8 cellular contexts compared by ENCODE assay signal in genomic region chr16:67561824-67562525, GRCh38. TPM values are rescaled to one million over a fixed set of nuclear protein-coding genes. Genes with fewer than 3 reads are reported as not detected.
DNase-seq lines count a peak whose midpoint lies in the region; TF ChIP-seq lines count a peak whose summit lies in the region.

No MANE protein-coding gene starts in this region.

- in situ Hi-C loops in G401 (cut with HindIII; ENCODE audit: low sequenced_read_pairs), result no loop called here

- H3K4me1 ChIP-seq in neural progenitor cell, result peaks cover 13% of the 10 kb centered on the region
- H3K4me1 ChIP-seq in stomach, result peaks cover 18 to 43% (median 36%) of the 10 kb centered on the region in 4 donors

- no peak for TF ChIP-seq EP300 in stomach (IDR thresholded peaks at IDR 0.05)

- peak overlapping the region; percentile 91 for H3K4me3 Mint-ChIP-seq in neural progenitor cell

- H3K4me1 Mint-ChIP-seq in neural progenitor cell, result peaks cover 20% of the 10 kb centered on the region

- TF ChIP-seq CTCF in foreskin fibroblast (IDR thresholded peaks at IDR 0.05; ENCODE audit: low read depth, low read length), result no peak
- TF ChIP-seq CTCF in neural progenitor cell (IDR thresholded peaks at IDR 0.05), result no peak
- TF ChIP-seq CTCF in stomach (IDR thresholded peaks at IDR 0.05), result no peak

- H3K9me3 ChIP-seq in neural progenitor cell (ENCODE audit: low read depth) (no peaks in the 10 kb centered on the region), stomach (no peaks in the 10 kb centered on the region)

- H4K20me1 ChIP-seq in neural progenitor cell (ENCODE audit: low read depth), result peaks cover 35% of the 10 kb centered on the region

- H3K27me3 ChIP-seq in H7 (ENCODE audit: control insufficient read depth, insufficient read depth, low read length) (no peaks in the 10 kb centered on the region), neural progenitor cell (no peaks in the 10 kb centered on the region), stomach (no peaks in the 10 kb centered on the region)

- intact Hi-C loops in stomach (cut with DNase I; ENCODE audit: low total_unique reads), result no loop called here

- H3F3A ChIP-seq in neural progenitor cell (ENCODE audit: low read depth), result peaks cover 30% of the 10 kb centered on the region

- H3K9me3 Mint-ChIP-seq in neural progenitor cell, result no peaks in the 10 kb centered on the region

- H3K9ac ChIP-seq in neural progenitor cell, result peak overlapping the region; percentile 94

- peak overlapping the region; percentile 74 for H2AFZ ChIP-seq in neural progenitor cell (replicated peaks)

- H3K27me3 Mint-ChIP-seq in neural progenitor cell (ENCODE audit: insufficient read depth, low read depth), result peaks cover 2% of the 10 kb centered on the region

- H3K36me3 Mint-ChIP-seq in neural progenitor cell, result peaks cover 4% of the 10 kb centered on the region

- peak overlapping the region; percentile 100 for H3K27ac ChIP-seq in neural progenitor cell
- H3K27ac ChIP-seq in stomach, result peak overlapping the region; percentile 99 to 100 (median 100)

- peak overlapping the region; percentile 50 for H3K27ac Mint-ChIP-seq in neural progenitor cell

- DNase-seq in G401 (ENCODE audit: low spot score) (peak; percentile 93), H7 (peak; percentile 99), LoVo (ENCODE audit: low spot score) (peak; percentile 95), SHP77 (lab: John Stamatoyannopoulos, UW) (peak; percentile 97), activated gamma-delta T cell (lab: John Stamatoyannopoulos, UW) (peak; percentile 97), foreskin fibroblast (peak; percentile 99), neural progenitor cell (ENCODE audit: low spot score) (peak; percentile 98), stomach (peak; percentile 96)

- H3K4me3 ChIP-seq in H7 (ENCODE audit: insufficient read depth, low read depth, low read length) (peak overlapping the region; percentile 93), foreskin fibroblast (ENCODE audit: low read depth in 1 of 2, low read length in 2 of 2) (peak overlapping the region; percentile 74 to 91), neural progenitor cell (peak overlapping the region; percentile 82), stomach (peak overlapping the region; percentile 72 to 98 (median 88))

- peak overlapping the region; percentile 89 for H3K4me2 ChIP-seq in neural progenitor cell

- H3K36me3 ChIP-seq in H7 (replicated peaks; ENCODE audit: control insufficient read depth, insufficient read depth, low read length) (no peaks in the 10 kb centered on the region; the same call in 1 of the 2 replicates), neural progenitor cell (no peaks in the 10 kb centered on the region), stomach (no peaks in the 10 kb centered on the region)

- peak in 1 of 4 donors; percentile 15 for TF ChIP-seq POLR2A in stomach (IDR thresholded peaks at IDR 0.05)

- peaks cover 76% of the 10 kb centered on the region for H3K79me2 ChIP-seq in neural progenitor cell (ENCODE audit: low read depth)

- WGBS in stomach, 5 donors, result 0 to 2% (median 0%) methylated on average over 34 to 76 of the region's 76 CpGs

RNA-seq across cellular contexts. Expression of gene CTCF, which starts 0.4 kb away (rescaled TPM):
- 32.4 and 37.3 TPM in 2 replicates for total RNA-seq in G401 (2014; rRNA removed; shearing (Covaris generic))
- total RNA-seq in H7 (2014; rRNA removed; shearing (Covaris generic)), result 35.7 and 42.9 TPM in 2 replicates
- total RNA-seq in neural progenitor cell (ENCODE audit: low replicate concordance), result 75.7 and 76.3 TPM in 2 replicates
- total RNA-seq in stomach, result 10 to 100 TPM; 29.2 to 47.3 (median 38.8) TPM
- polyA plus RNA-seq in stomach, result 10 to 100 TPM; 15.0 to 19.9 (median 17.9) TPM

RNA-seq across cellular contexts. Expression of gene RIPOR1, which starts 33.3 kb away (rescaled TPM):
- 4.1 and 11.5 TPM in 2 replicates for total RNA-seq in G401 (2014; rRNA removed; shearing (Covaris generic))
- 8.5 and 9.5 TPM in 2 replicates for total RNA-seq in H7 (2014; rRNA removed; shearing (Covaris generic))
- total RNA-seq in neural progenitor cell (ENCODE audit: low replicate concordance), result 8.7 and 13.5 TPM in 2 replicates
- total RNA-seq in stomach, result 100 to 1,000 TPM in 2 of 5 donors, 10 to 100 TPM in 3; 24.0 to 159 (median 38.4) TPM
- 10 to 100 TPM; 17.2 to 29.5 (median 23.4) TPM for polyA plus RNA-seq in stomach

Comparison
In these comparisons a context has a peak if more than half of its experiments do, and no peak if none do; other contexts are left out.
1. Peak in every context shown above with its lines: DNase-seq, H3K4me3 ChIP-seq and H3K27ac ChIP-seq.